1 cellular context compared by ENCODE assay signal in genomic region chr2:189285351-189285750, GRCh38.
A peak's percentile ranks its signal among the peaks of the same experiment; 100 is the strongest.
TF ChIP-seq lines count a peak whose summit lies in the region.

No MANE protein-coding gene starts in this region.

TF ChIP-seq in SK-N-SH, 30 proteins besides CTCF, POLR2A, EP300 and RAD21:
- TF ChIP-seq REST (IDR thresholded peaks at IDR 0.05; ENCODE audit: low read depth, low read length) (no peak), IRF3 (IDR thresholded peaks at IDR 0.05; ENCODE audit: low read depth, low read length) (no peak), FOXM1 (IDR thresholded peaks at IDR 0.05; ENCODE audit: low read depth) (no peak), EZH2phosphoT487 (IDR thresholded peaks at IDR 0.05; ENCODE audit: borderline replicate concordance, low read depth) (no peak), TAF1 (IDR thresholded peaks at IDR 0.05; ENCODE audit: borderline replicate concordance, low read depth, low read length) (no peak), CHD2 (IDR thresholded peaks at IDR 0.05; ENCODE audit: low read length, partially characterized antibody) (no peak), GATA2 (CRISPR knock-in tag; IDR thresholded peaks at IDR 0.05) (no peak), NFIC (IDR thresholded peaks at IDR 0.05; ENCODE audit: borderline replicate concordance) (peak; percentile 32; the same call in 1 of the 2 replicates), FOSL2 (IDR thresholded peaks at IDR 0.05; ENCODE audit: borderline replicate concordance, low read depth) (no peak), FOXJ3 (CRISPR knock-in tag; IDR thresholded peaks at IDR 0.05) (no peak), TCF12 (IDR thresholded peaks at IDR 0.05) (peak; percentile 41; the same call in 1 of the 2 replicates)
- TF ChIP-seq, protein P1, sequence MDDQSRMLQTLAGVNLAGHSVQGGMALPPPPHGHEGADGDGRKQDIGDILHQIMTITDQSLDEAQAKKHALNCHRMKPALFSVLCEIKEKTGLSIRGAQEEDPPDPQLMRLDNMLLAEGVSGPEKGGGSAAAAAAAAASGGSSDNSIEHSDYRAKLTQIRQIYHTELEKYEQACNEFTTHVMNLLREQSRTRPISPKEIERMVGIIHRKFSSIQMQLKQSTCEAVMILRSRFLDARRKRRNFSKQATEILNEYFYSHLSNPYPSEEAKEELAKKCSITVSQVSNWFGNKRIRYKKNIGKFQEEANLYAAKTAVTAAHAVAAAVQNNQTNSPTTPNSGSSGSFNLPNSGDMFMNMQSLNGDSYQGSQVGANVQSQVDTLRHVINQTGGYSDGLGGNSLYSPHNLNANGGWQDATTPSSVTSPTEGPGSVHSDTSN (IDR thresholded peaks at IDR 0.05): peak; percentile 23
TF ChIP-seq in SK-N-SH: peak in this region for 3.
